Comparison of ENCODE assay signal across 8 cellular contexts in genomic region chr1:241611063-241611462, GRCh38. TPM values are rescaled to one million over a fixed set of nuclear protein-coding genes. Genes with fewer than 3 reads are reported as not detected.
DNase-seq lines count a peak whose midpoint lies in the region; ATAC-seq and TF ChIP-seq lines count a peak whose summit lies in the region.

No MANE protein-coding gene starts in this region.

- no peaks in the 10 kb centered on the region for H3K9me3 ChIP-seq in Karpas-422 (ENCODE audit: low read length)
- no peaks in the 10 kb centered on the region for H3K9me3 ChIP-seq in Panc1 (ENCODE audit: control insufficient read depth, insufficient read depth, low read depth, low read length)

- peak overlapping the region; percentile 57 for H2BK15ac ChIP-seq in mesendoderm (replicated peaks; ENCODE audit: low read depth)

- in situ Hi-C loops in Panc1 (cut with HindIII; ENCODE audit: low pct_unique_long_range_greater_than_20kb, low sequenced_read_pairs), result loop anchor here (10.0 kb wide), 1 partner anchor 86 kb away; no protein-coding TSS in a partner anchor

- no peak overlapping the region for H3K4me3 Mint-ChIP-seq in activated naive CD8-positive, alpha-beta T cell treated with anti-CD3 and anti-CD28 coated beads, Interleukin-2, amount 10 ng/mL, durations not matched to agents 7 days and 5 days
- no peak overlapping the region for H3K4me3 Mint-ChIP-seq in activated naive CD8-positive, alpha-beta T cell treated with anti-CD3 and anti-CD28 coated beads for 36 hours

- POLR2A ChIA-PET in activated naive CD8-positive, alpha-beta T cell treated with anti-CD3 and anti-CD28 coated beads, Interleukin-2, amount 10 ng/mL, durations not matched to agents 7 days and 5 days (lab: Charles Lee), result interaction anchor here (0.5 to 1.5 kb wide), 3 partner anchors 26 to 238 kb away, joined by 3 to 4 read pairs (median 4); partner anchors contain the start of genes CHML, EXO1 and OPN3
- POLR2A ChIA-PET in Panc1 (lab: Charles Lee), result interaction anchor here (0.5 kb wide), 1 partner anchor 220 kb away, joined by 3 read pairs; no protein-coding TSS in a partner anchor

- no peaks in the 10 kb centered on the region for H3K27me3 Mint-ChIP-seq in activated naive CD8-positive, alpha-beta T cell treated with anti-CD3 and anti-CD28 coated beads, Interleukin-2, amount 10 ng/mL, durations not matched to agents 7 days and 5 days
- H3K27me3 Mint-ChIP-seq in activated naive CD8-positive, alpha-beta T cell treated with anti-CD3 and anti-CD28 coated beads for 36 hours, result no peaks in the 10 kb centered on the region

- no peaks in the 10 kb centered on the region for H3K27me3 ChIP-seq in Karpas-422 (ENCODE audit: low read length)
- H3K27me3 ChIP-seq in Panc1 (ENCODE audit: control insufficient read depth, insufficient read depth, low read length), result no peaks in the 10 kb centered on the region
- H3K27me3 ChIP-seq in mesendoderm (ENCODE audit: insufficient read depth, low read length, poor library complexity), result no peaks in the 10 kb centered on the region

- H2AK5ac ChIP-seq in mesendoderm (ENCODE audit: low read length), result no peak overlapping the region

- H3K27ac ChIP-seq in Karpas-422 (ENCODE audit: low read length) (no peak overlapping the region), Panc1 (ENCODE audit: low read length) (peak overlapping the region; percentile 85), mesendoderm (ENCODE audit: low read depth, low read length) (no peak overlapping the region)

- no peak overlapping the region for H3K27ac Mint-ChIP-seq in activated naive CD8-positive, alpha-beta T cell treated with anti-CD3 and anti-CD28 coated beads, Interleukin-2, amount 10 ng/mL, durations not matched to agents 7 days and 5 days
- no peak overlapping the region for H3K27ac Mint-ChIP-seq in activated naive CD8-positive, alpha-beta T cell treated with anti-CD3 and anti-CD28 coated beads for 36 hours

- CTCF ChIA-PET in Panc1 (lab: Charles Lee), result interaction anchor here (0.6 to 1.1 kb wide), 4 partner anchors 103 to 768 kb away, joined by 3 to 11 read pairs (median 6); no protein-coding TSS in a partner anchor

- no CpG with 5 or more reads among the region's 3 CpGs for WGBS in mesendoderm (ENCODE audit: extremely low coverage, insufficient coverage, low lambda C conversion rate)
- WGBS in lower leg skin, 2 donors, result 3 to 5% methylated on average over 3 of the region's 3 CpGs

- H3K36me3 Mint-ChIP-seq in activated naive CD8-positive, alpha-beta T cell treated with anti-CD3 and anti-CD28 coated beads, Interleukin-2, amount 10 ng/mL, durations not matched to agents 7 days and 5 days, result no peaks in the 10 kb centered on the region
- peaks cover 6% of the 10 kb centered on the region for H3K36me3 Mint-ChIP-seq in activated naive CD8-positive, alpha-beta T cell treated with anti-CD3 and anti-CD28 coated beads for 36 hours

- H2AFZ ChIP-seq in Karpas-422 (ENCODE audit: low read length), result no peak overlapping the region

- H3K79me2 ChIP-seq in Karpas-422 (ENCODE audit: low read length), result no peaks in the 10 kb centered on the region
- H3K79me2 ChIP-seq in mesendoderm (ENCODE audit: control insufficient read depth, insufficient read depth, low read length), result no peaks in the 10 kb centered on the region

- H3K36me3 ChIP-seq in Karpas-422 (ENCODE audit: insufficient read depth, low read length), result no peaks in the 10 kb centered on the region
- H3K36me3 ChIP-seq in Panc1 (ENCODE audit: control insufficient read depth, insufficient read depth, low read length), result no peaks in the 10 kb centered on the region
- no peaks in the 10 kb centered on the region for H3K36me3 ChIP-seq in mesendoderm (ENCODE audit: control insufficient read depth, insufficient read depth, low read length)

- intact Hi-C loops in Panc1 (cut with micrococcal nuclease; ENCODE audit: unreplicated experiment) (loop anchor here (1.0 to 2.0 kb wide), 2 partner anchors 80 to 224 kb away; no protein-coding TSS in a partner anchor), lower leg skin (cut with DNase I; ENCODE audit: low total_unique reads) (loop anchor here (5.0 kb wide), 1 partner anchor 221 kb away; no protein-coding TSS in a partner anchor)

- H2BK120ac ChIP-seq in mesendoderm (ENCODE audit: low read depth, low read length), result no peak overlapping the region

- H3K4me1 Mint-ChIP-seq in activated naive CD8-positive, alpha-beta T cell treated with anti-CD3 and anti-CD28 coated beads, Interleukin-2, amount 10 ng/mL, durations not matched to agents 7 days and 5 days, result peaks cover 4% of the 10 kb centered on the region
- peaks cover 16% of the 10 kb centered on the region for H3K4me1 Mint-ChIP-seq in activated naive CD8-positive, alpha-beta T cell treated with anti-CD3 and anti-CD28 coated beads for 36 hours

- H3K9ac ChIP-seq in Karpas-422 (ENCODE audit: low read length), result no peak overlapping the region
- no peak overlapping the region for H3K9ac ChIP-seq in mesendoderm (ENCODE audit: low read length)

- H3K4me2 ChIP-seq in Karpas-422 (ENCODE audit: low read depth, low read length, poor library complexity, severe bottlenecking) (no peak overlapping the region), mesendoderm (ENCODE audit: low read length) (no peak overlapping the region)

- H3K4me1 ChIP-seq in Karpas-422 (ENCODE audit: low read length), result peaks cover 3% of the 10 kb centered on the region
- peaks cover 58% of the 10 kb centered on the region for H3K4me1 ChIP-seq in Panc1 (ENCODE audit: control insufficient read depth, insufficient read depth, low read length)
- no peaks in the 10 kb centered on the region for H3K4me1 ChIP-seq in mesendoderm (ENCODE audit: control insufficient read depth, low read depth, low read length)

- peak; percentile 81 for ATAC-seq in activated naive CD8-positive, alpha-beta T cell treated with anti-CD3 and anti-CD28 coated beads, Interleukin-2, amount 10 ng/mL, durations not matched to agents 7 days and 5 days (ENCODE audit: low read depth)
- ATAC-seq in GM21786 (IDR thresholded peaks at IDR 0.05; ENCODE audit: unreplicated experiment) (peak; percentile 88), Panc1 (peak; percentile 53)

- no peaks in the 10 kb centered on the region for H4K20me1 ChIP-seq in Karpas-422 (ENCODE audit: insufficient read depth, low read depth, low read length)

- no TSS peak for BruUV-seq in Panc1 (replicated peaks; lab: Mats Ljungman, UMichigan)

- no peak overlapping the region for H3K56ac ChIP-seq in mesendoderm (ENCODE audit: low read length)

- no peak overlapping the region for H4K5ac ChIP-seq in mesendoderm (ENCODE audit: low read length)

- H3K18ac ChIP-seq in mesendoderm (ENCODE audit: low read length), result no peak overlapping the region

- TF ChIP-seq CTCF in Panc1 (IDR thresholded peaks at IDR 0.05), result peak; percentile 70
- TF ChIP-seq CTCF in lower leg skin (IDR thresholded peaks at IDR 0.05), result no peak

- H3K4ac ChIP-seq in mesendoderm (ENCODE audit: low read depth, low read length), result no peak overlapping the region

- TF ChIP-seq POLR2A in lower leg skin (IDR thresholded peaks at IDR 0.05), result no peak

- no peak overlapping the region for H3K23ac ChIP-seq in mesendoderm (ENCODE audit: low read length)

- no peaks in the 10 kb centered on the region for H3K79me1 ChIP-seq in mesendoderm (ENCODE audit: low read length)

- H3K9me2 ChIP-seq in Karpas-422 (replicated peaks; ENCODE audit: insufficient read depth, low read length), result no peaks in the 10 kb centered on the region

- H2BK5ac ChIP-seq in mesendoderm (ENCODE audit: low read length), result no peak overlapping the region

- H4K8ac ChIP-seq in mesendoderm (ENCODE audit: low read depth, low read length), result no peak overlapping the region

- DNase-seq in activated naive CD8-positive, alpha-beta T cell treated with anti-CD3 and anti-CD28 coated beads, Interleukin-2, amount 10 ng/mL, durations not matched to agents 7 days and 5 days, result no peak
- DNase-seq in activated naive CD8-positive, alpha-beta T cell treated with anti-CD3 and anti-CD28 coated beads for 36 hours, result no peak
- DNase-seq in Karpas-422 (peak; percentile 91), Panc1 (ENCODE audit: low read depth, low spot score) (no peak), dermis microvascular lymphatic vessel endothelial cell (ENCODE audit: low read depth in 2 of 2) (peak; percentile 51 to 66), mesendoderm (peak; percentile 79), lower leg skin (ENCODE audit: low spot score in 2 of 2) (no peak)

- no peaks in the 10 kb centered on the region for H3K9me3 Mint-ChIP-seq in activated naive CD8-positive, alpha-beta T cell treated with anti-CD3 and anti-CD28 coated beads, Interleukin-2, amount 10 ng/mL, durations not matched to agents 7 days and 5 days
- H3K9me3 Mint-ChIP-seq in activated naive CD8-positive, alpha-beta T cell treated with anti-CD3 and anti-CD28 coated beads for 36 hours, result no peaks in the 10 kb centered on the region

- H3K4me3 ChIP-seq in Karpas-422 (ENCODE audit: low read length), result no peak overlapping the region
- H3K4me3 ChIP-seq in Panc1 (ENCODE audit: low read depth in 2 of 2, low read length in 2 of 2), result no peak overlapping the region
- H3K4me3 ChIP-seq in mesendoderm (ENCODE audit: low read length), result no peak overlapping the region
- H3K4me3 ChIP-seq in lower leg skin (ENCODE audit: low read depth, poor library complexity, severe bottlenecking), result no peak overlapping the region

RNA-seq across cellular contexts. Expression of gene CHML, which starts 29.1 kb away (rescaled TPM):
- total RNA-seq in activated naive CD8-positive, alpha-beta T cell treated with anti-CD3 and anti-CD28 coated beads, Interleukin-2, amount 10 ng/mL, durations not matched to agents 7 days and 5 days, result 10 to 100 TPM; 11.6 to 13.7 TPM
- 10 to 100 TPM; 24.3 to 27.6 TPM for total RNA-seq in activated naive CD8-positive, alpha-beta T cell treated with anti-CD3 and anti-CD28 coated beads for 36 hours
- total RNA-seq in Karpas-422 (2014; rRNA removed; shearing (Covaris generic); ENCODE audit: low replicate concordance), result 3.2 and 41.1 TPM in 2 replicates
- total RNA-seq in Panc1 (2021; ENCODE audit: unreplicated experiment) (19.3 TPM), dermis microvascular lymphatic vessel endothelial cell (11.3 and 13.6 TPM in 2 replicates), lower leg skin (10 to 100 TPM in 1 of 4 donors, 1 to 10 TPM in 3; 7.5 to 10.6 (median 7.9) TPM)
- polyA plus RNA-seq in Panc1 (2012; ENCODE audit: insufficient read length), result 13.6 TPM
- polyA plus RNA-seq in mesendoderm (2013, experiment 1 of 2), result 24.1 TPM
- 24.6 TPM for polyA plus RNA-seq in mesendoderm (2013, experiment 2 of 2)

RNA-seq across cellular contexts. Expression of gene OPN3, which starts 29.1 kb away (rescaled TPM):
- 10 to 100 TPM; 12.1 to 12.8 TPM for total RNA-seq in activated naive CD8-positive, alpha-beta T cell treated with anti-CD3 and anti-CD28 coated beads, Interleukin-2, amount 10 ng/mL, durations not matched to agents 7 days and 5 days
- total RNA-seq in activated naive CD8-positive, alpha-beta T cell treated with anti-CD3 and anti-CD28 coated beads for 36 hours, result 1 to 10 TPM; 8.6 to 9.3 TPM
- total RNA-seq in Karpas-422 (2014; rRNA removed; shearing (Covaris generic); ENCODE audit: low replicate concordance), result 3.6 and 4.6 TPM in 2 replicates
- total RNA-seq in Panc1 (2021; ENCODE audit: unreplicated experiment) (34.0 TPM), dermis microvascular lymphatic vessel endothelial cell (12.1 and 12.7 TPM in 2 replicates), lower leg skin (10 to 100 TPM; 22.2 to 34.6 (median 32.1) TPM)
- polyA plus RNA-seq in Panc1 (2012; ENCODE audit: insufficient read length), result 53.0 TPM
- 15.1 TPM for polyA plus RNA-seq in mesendoderm (2013, experiment 1 of 2)
- 15.1 TPM for polyA plus RNA-seq in mesendoderm (2013, experiment 2 of 2)

RNA-seq across cellular contexts. Expression of gene WDR64, which starts 41.0 kb away (rescaled TPM):
- total RNA-seq in activated naive CD8-positive, alpha-beta T cell treated with anti-CD3 and anti-CD28 coated beads, Interleukin-2, amount 10 ng/mL, durations not matched to agents 7 days and 5 days, result under 1 TPM; 0.58 to 0.99 TPM
- total RNA-seq in activated naive CD8-positive, alpha-beta T cell treated with anti-CD3 and anti-CD28 coated beads for 36 hours, result under 1 TPM in 1 of 2 experiments, not detected in 1; 0.32 TPM
- not detected in 2 replicates for total RNA-seq in Karpas-422 (2014; rRNA removed; shearing (Covaris generic); ENCODE audit: low replicate concordance)
- total RNA-seq in Panc1 (2021; ENCODE audit: unreplicated experiment) (not detected), dermis microvascular lymphatic vessel endothelial cell (not detected in 2 replicates), lower leg skin (not detected)
- polyA plus RNA-seq in Panc1 (2012; ENCODE audit: insufficient read length), result not detected
- not detected for polyA plus RNA-seq in mesendoderm (2013, experiment 1 of 2)
- not detected for polyA plus RNA-seq in mesendoderm (2013, experiment 2 of 2)

Comparison
In these comparisons a context has a peak if more than half of its experiments do, and no peak if none do; other contexts are left out.
1. DNase-seq: peak in Karpas-422 (single experiment), dermis microvascular lymphatic vessel endothelial cell (2 of 2) and mesendoderm (single experiment); none in activated naive CD8-positive, alpha-beta T cell treated with anti-CD3 and anti-CD28 coated beads, Interleukin-2, amount 10 ng/mL, durations not matched to agents 7 days and 5 days (single experiment), activated naive CD8-positive, alpha-beta T cell treated with anti-CD3 and anti-CD28 coated beads for 36 hours (single experiment), Panc1 (single experiment) and lower leg skin (0 of 2).
2. Peak in every context shown above with its lines, with median percentiles within 50 percentile points of each other: ATAC-seq.